In genomic region chr9:136150664-136151213, GRCh38 we compare ENCODE assay signal across 10 cellular contexts. TPM values are rescaled to one million over a fixed set of nuclear protein-coding genes. Genes with fewer than 3 reads are reported as not detected.
DNase-seq lines count a peak whose midpoint lies in the region; ATAC-seq, FAIRE-seq and TF ChIP-seq lines count a peak whose summit lies in the region.
"Not testable (repeated sequence)": the region's sequence is repeated elsewhere in the genome, so short reads cannot be mapped to it uniquely, and the experiment has no call there.
"Had no signal": no experiment of that assay in that cellular context is flagged by ENCODE, and none has a peak within 500 bp of the region (broad histone marks: within the 10 kb centered on the region; RNA-seq: fewer than 3 reads in every experiment).

No MANE protein-coding gene starts in this region.

- not testable (repeated sequence) for H3K4me3 ChIP-seq in NT2/D1 (ENCODE audit: insufficient read length, low read depth); GM12878; fibroblast of pulmonary artery (replicated peaks; ENCODE audit: low read depth, low read length); neuronal stem cell (ENCODE audit: low read length in 2 of 2)

- not testable (repeated sequence) for H3K9me3 Mint-ChIP-seq in H9

- H3K4me1 Mint-ChIP-seq in H9: peaks cover 7 to 20% of the 10 kb centered on the region in 2 experiments

- not testable (repeated sequence) for H3K79me2 ChIP-seq in H9 (ENCODE audit: insufficient read depth, low read length); GM12878 (ENCODE audit: control insufficient read depth, insufficient read depth, low read length)

- H3K9me3 ChIP-seq in H9 (ENCODE audit: control insufficient read depth, low read depth, low read length); NT2/D1 (ENCODE audit: insufficient read depth, low read length); GM12878 (replicated peaks; ENCODE audit: control insufficient read depth, insufficient read depth, low read length); neuronal stem cell (replicated peaks in 1 of 2; ENCODE audit: control insufficient read depth in 2 of 2, insufficient read depth in 1 of 2, low read depth in 1 of 2, low read length in 2 of 2): not testable (repeated sequence)

- not testable (repeated sequence) for H2BK120ac ChIP-seq in H9 (ENCODE audit: low read depth, low read length, poor library complexity, severe bottlenecking); neuronal stem cell (ENCODE audit: low read depth, low read length)

- H3K36me3 ChIP-seq in NT2/D1 (ENCODE audit: insufficient read depth, insufficient read length, low read length); GM12878 (ENCODE audit: control insufficient read depth in 2 of 2, insufficient read depth in 2 of 2, low read length in 1 of 2); neuronal stem cell (replicated peaks in 1 of 2; ENCODE audit: control insufficient read depth in 2 of 2, insufficient read depth in 2 of 2, low read length in 2 of 2): not testable (repeated sequence)

- H3K56ac ChIP-seq in H9 (ENCODE audit: insufficient read length, low read depth, low read length): not testable (repeated sequence)

- not testable (repeated sequence) for H2BK15ac ChIP-seq in H9 (ENCODE audit: low read depth, low read length); neuronal stem cell (ENCODE audit: low read length)

- H3K4me3 Mint-ChIP-seq in H9: not testable (repeated sequence)

- not testable (repeated sequence) for H3K23ac ChIP-seq in H9 (ENCODE audit: insufficient read length, low read depth, low read length); neuronal stem cell (ENCODE audit: low read depth, low read length, poor library complexity)

- CTCF ChIA-PET in GM12878 (lab: Yijun Ruan, JAX): interaction anchor here (0.5 kb wide), 1 partner anchor 1747 kb away, joined by 3 read pairs; no protein-coding TSS in a partner anchor

- not testable (repeated sequence) for H3K27me3 ChIP-seq in H9 (ENCODE audit: insufficient read depth, low read length); NT2/D1 (ENCODE audit: insufficient read depth, insufficient read length); GM12878 (replicated peaks in 1 of 2; ENCODE audit: control insufficient read depth in 2 of 2, insufficient read depth in 2 of 2, low read length in 1 of 2)
- H3K27me3 ChIP-seq in neuronal stem cell (ENCODE audit: control insufficient read depth in 3 of 3, insufficient read depth in 3 of 3, low read depth in 1 of 3, low read length in 3 of 3): peaks cover 2 to 68% (median 14%) of the 10 kb centered on the region in 3 experiments

- not testable (repeated sequence) for FAIRE-seq in GM12878 (lab: Jason Lieb, UNC)

- not testable (repeated sequence) for H4K91ac ChIP-seq in H9 (ENCODE audit: insufficient read length, low read depth, low read length); neuronal stem cell (ENCODE audit: low read depth, low read length, poor library complexity)

- not testable (repeated sequence) for H2AFZ ChIP-seq in H9 (ENCODE audit: low read length); GM12878 (ENCODE audit: control insufficient read depth, low read depth, low read length); neuronal stem cell (ENCODE audit: low read length)

- SMC1A ChIA-PET in GM12878 (lab: Charles Lee; ENCODE audit: uncharacterized antibody, unreplicated experiment): not testable (repeated sequence)

- WGBS in H9 (ENCODE audit: extremely low coverage, insufficient read length, low lambda C conversion rate): 100% methylated on average over 3 of the region's 7 CpGs
- WGBS in GM12878 (ENCODE audit: insufficient coverage, insufficient replicate concordance, low lambda C conversion rate, missing lambda C conversion rate): 32% methylated on average over 6 of the region's 7 CpGs
- 100% methylated on average over 4 of the region's 7 CpGs; no CpG with 5 or more reads in 1 of the 2 donors for WGBS in neuronal stem cell (ENCODE audit: extremely low coverage in 2 of 2, insufficient read length in 2 of 2, insufficient replicate concordance in 1 of 2), 2 donors

- in situ Hi-C loops in GM12878 (cut with MboI): not testable (repeated sequence)

- not testable (repeated sequence) for H4K5ac ChIP-seq in H9 (ENCODE audit: insufficient read length, low read depth, low read length)

- H3K4ac ChIP-seq in H9 (ENCODE audit: low read depth, low read length); neuronal stem cell (ENCODE audit: low read length): not testable (repeated sequence)

- H3K79me1 ChIP-seq in H9 (ENCODE audit: insufficient read depth, low read depth, low read length, poor library complexity, severe bottlenecking); neuronal stem cell (ENCODE audit: low read depth, low read length): not testable (repeated sequence)

- not testable (repeated sequence) for H2BK12ac ChIP-seq in H9 (ENCODE audit: insufficient read length, low read depth, low read length); neuronal stem cell (ENCODE audit: low read length)

- peaks cover 16% of the 10 kb centered on the region for H3K27me3 Mint-ChIP-seq in H9 (ENCODE audit: low read depth)

- intact Hi-C loops in GM12878 (cut with micrococcal nuclease; ENCODE audit: unreplicated experiment): not testable (repeated sequence)

- H3K9ac ChIP-seq in H9 (ENCODE audit: extremely low read depth, insufficient read length, low read length); GM12878 (ENCODE audit: control insufficient read depth, insufficient read depth, low read length); neuronal stem cell (ENCODE audit: low read depth, low read length, poor library complexity): not testable (repeated sequence)
- peak overlapping the region; percentile 33 for H3K9ac ChIP-seq in NT2/D1 (ENCODE audit: insufficient read length, low read depth)

- RAD21 ChIA-PET in GM12878 (lab: Charles Lee; ENCODE audit: unreplicated experiment): not testable (repeated sequence)

- TF ChIP-seq EP300 in GM12878 (IDR thresholded peaks at IDR 0.05; ENCODE audit: borderline replicate concordance in 1 of 2, control insufficient read depth in 1 of 2, low read depth in 2 of 2, low read length in 2 of 2): not testable (repeated sequence)

- TF ChIP-seq RAD21 in GM12878 (IDR thresholded peaks at IDR 0.05; ENCODE audit: insufficient read depth, low read depth, low read length): not testable (repeated sequence)

- not testable (repeated sequence) for H4K20me1 ChIP-seq in H9 (ENCODE audit: control insufficient read depth, insufficient read depth, insufficient read length); GM12878 (ENCODE audit: control insufficient read depth, insufficient read depth)

- not testable (repeated sequence) for ATAC-seq in GM12878

- not testable (repeated sequence) for H3K14ac ChIP-seq in H9 (ENCODE audit: insufficient read depth, low read length); neuronal stem cell (ENCODE audit: low read length)

- H3K27ac ChIP-seq in H9 (ENCODE audit: insufficient read length, low read depth, low read length); GM12878 (ENCODE audit: control insufficient read depth, insufficient read depth); neuronal stem cell (replicated peaks; ENCODE audit: low read length): not testable (repeated sequence)

- TF ChIP-seq POLR2A in GM12878 (IDR thresholded peaks at IDR 0.05; ENCODE audit: low read depth, low read length): not testable (repeated sequence)

- H2BK5ac ChIP-seq in H9 (ENCODE audit: insufficient read length, low read length); neuronal stem cell (ENCODE audit: low read length): not testable (repeated sequence)

- H3K23me2 ChIP-seq in H9 (ENCODE audit: insufficient read length, low read depth, low read length, poor library complexity, severe bottlenecking): not testable (repeated sequence)

- not testable (repeated sequence) for H3T11ph ChIP-seq in H9 (ENCODE audit: low read length)

- not testable (repeated sequence) for H4K8ac ChIP-seq in H9 (replicated peaks; ENCODE audit: insufficient read length, low read depth, low read length); neuronal stem cell (ENCODE audit: low read depth, low read length)

- not testable (repeated sequence) for BruUV-seq in GM12878 (replicated peaks; lab: Mats Ljungman, UMichigan)

- H3K18ac ChIP-seq in H9 (ENCODE audit: insufficient read length, low read depth, low read length): not testable (repeated sequence)
- H3K18ac ChIP-seq in neuronal stem cell (ENCODE audit: low read length): peak overlapping the region; percentile 31

- H2BK20ac ChIP-seq in H9 (ENCODE audit: low read depth, low read length, poor library complexity, severe bottlenecking): not testable (repeated sequence)

- not testable (repeated sequence) for TF ChIP-seq CTCF in H9 (conservative IDR thresholded peaks at IDR 0.05); GM12878 (IDR thresholded peaks at IDR 0.05 in 2 of 3, conservative IDR thresholded peaks at IDR 0.05 in 1 of 3; ENCODE audit: control insufficient read depth in 2 of 3, extremely low read depth in 1 of 3, insufficient read depth in 1 of 3, low read depth in 3 of 3, low read length in 3 of 3); fibroblast of pulmonary artery (IDR thresholded peaks at IDR 0.05; ENCODE audit: low read length, missing control alignments)

- H3K4me1 ChIP-seq in H9 (ENCODE audit: insufficient read depth, low read length); GM12878 (ENCODE audit: control insufficient read depth, insufficient read depth, low read length): not testable (repeated sequence)
- H3K4me1 ChIP-seq in NT2/D1 (ENCODE audit: insufficient read depth, insufficient read length): peaks cover 57% of the 10 kb centered on the region
- H3K4me1 ChIP-seq in neuronal stem cell (ENCODE audit: control insufficient read depth in 2 of 2, insufficient read depth in 1 of 2, low read depth in 1 of 2, low read length in 2 of 2): peaks cover 17 to 21% of the 10 kb centered on the region in 2 donors

- H2AK5ac ChIP-seq in H9 (ENCODE audit: insufficient read length, low read length); neuronal stem cell (ENCODE audit: low read depth, low read length): not testable (repeated sequence)

- peak overlapping the region; percentile 30 for H3K4me2 ChIP-seq in H9 (ENCODE audit: insufficient read depth, insufficient read length, low read length)
- not testable (repeated sequence) for H3K4me2 ChIP-seq in GM12878 (ENCODE audit: control insufficient read depth, insufficient read depth); neuronal stem cell (ENCODE audit: insufficient read depth, low read length, poor library complexity, severe bottlenecking)

- POLR2A ChIA-PET in GM12878 (lab: Charles Lee): not testable (repeated sequence)

- DNase-seq in H9; NT2/D1 (ENCODE audit: low read depth, low spot score); GM12878 (ENCODE audit: low read depth, low spot score); neuronal stem cell (ENCODE audit: low spot score): not testable (repeated sequence)
- peak; percentile 3 for DNase-seq in fibroblast of pulmonary artery (ENCODE audit: low read depth)

- H3K27ac Mint-ChIP-seq in H9: not testable (repeated sequence)

- H3K36me3 Mint-ChIP-seq in H9 (ENCODE audit: insufficient read depth in 1 of 3, low read depth in 3 of 3): not testable (repeated sequence)

RNA-seq across cellular contexts. Expression of gene TMEM250, which starts 32.1 kb away (rescaled TPM):
- total RNA-seq in H9 (2021): 48.1 and 48.3 TPM in 2 replicates
- 19.1 and 19.6 TPM in 2 replicates for total RNA-seq in GM12878 (2013; cell fraction: nucleolus; rRNA removed)
- total RNA-seq in GM12878 (2014; rRNA removed): 30.1 and 39.9 TPM in 2 replicates
- total RNA-seq in GM12878 (2014; rRNA removed; fragmentation: Illumina TruSeq; extraction: Trizol): 8.5 and 10.4 TPM in 2 replicates
- total RNA-seq in GM12878 (2021): 33.4 and 38.4 TPM in 2 replicates
- polyA plus RNA-seq in GM12878 (2011; ENCODE audit: low read depth): 3.5 TPM
- 3.5 and 6.2 TPM in 2 replicates for polyA plus RNA-seq in GM12878 (2011; rRNA removed)
- 9.3 and 16.0 TPM in 2 replicates for polyA plus RNA-seq in GM12878 (2011; cell fraction: cytosol; rRNA removed)
- polyA plus RNA-seq in GM12878 (2011; cell fraction: nucleus; rRNA removed): 22.4 and 27.6 TPM in 2 replicates
- polyA plus RNA-seq in GM12878 (2012): 9.7 and 11.4 TPM in 2 replicates
- polyA plus RNA-seq in GM12878 (2014; fragmentation: Illumina TruSeq; extraction: Trizol): 2.6 and 6.7 TPM in 2 replicates
- polyA plus RNA-seq in GM12878 (2014; fragmentation: Nextera tagmentation; extraction: Ambion mirVana): 1 to 10 TPM in 1 of 2 experiments, under 1 TPM in 1; 0.39 to 1.2 TPM
- 25.4 and 27.5 TPM in 2 replicates for polyA plus RNA-seq in GM12878 (2014; rRNA removed)
- 10 to 100 TPM in 1 of 2 experiments, 1 to 10 TPM in 1; 6.2 to 16.6 TPM for polyA plus RNA-seq in GM12878 (2016; fragmentation: Nextera tagmentation; extraction: Ambion mirVana)
- 5.5 and 13.3 TPM in 2 replicates for polyA minus RNA-seq in GM12878 (2011; rRNA and poly(A)+ RNA removed)
- polyA minus RNA-seq in GM12878 (2011; cell fraction: cytosol; rRNA and poly(A)+ RNA removed): 7.3 and 8.3 TPM in 2 replicates
- polyA minus RNA-seq in GM12878 (2011; cell fraction: nucleus; rRNA and poly(A)+ RNA removed): 12.8 and 25.1 TPM in 2 replicates
- 23.6 TPM for polyA plus RNA-seq in neuronal stem cell (2013, experiment 1 of 2)
- 22.7 TPM for polyA plus RNA-seq in neuronal stem cell (2013, experiment 2 of 2)

RNA-seq across cellular contexts. Expression of gene LHX3, which starts 54.2 kb away (rescaled TPM):
- not detected in 2 replicates for total RNA-seq in H9 (2021)
- not detected in 2 replicates for total RNA-seq in GM12878 (2013; cell fraction: nucleolus; rRNA removed)
- not detected in 2 replicates for total RNA-seq in GM12878 (2014; rRNA removed)
- not detected in 2 replicates for total RNA-seq in GM12878 (2014; rRNA removed; fragmentation: Illumina TruSeq; extraction: Trizol)
- total RNA-seq in GM12878 (2021): not detected in 2 replicates
- not detected for polyA plus RNA-seq in GM12878 (2011; ENCODE audit: low read depth)
- not detected in 2 replicates for polyA plus RNA-seq in GM12878 (2011; rRNA removed)
- polyA plus RNA-seq in GM12878 (2011; cell fraction: cytosol; rRNA removed): not detected in 2 replicates
- 0.06 TPM in 1 of 2 replicates, not detected in the other for polyA plus RNA-seq in GM12878 (2011; cell fraction: nucleus; rRNA removed)
- not detected in 2 replicates for polyA plus RNA-seq in GM12878 (2012)
- not detected in 2 replicates for polyA plus RNA-seq in GM12878 (2014; fragmentation: Illumina TruSeq; extraction: Trizol)
- not detected for polyA plus RNA-seq in GM12878 (2014; fragmentation: Nextera tagmentation; extraction: Ambion mirVana)
- not detected in 2 replicates for polyA plus RNA-seq in GM12878 (2014; rRNA removed)
- not detected for polyA plus RNA-seq in GM12878 (2016; fragmentation: Nextera tagmentation; extraction: Ambion mirVana)
- not detected in 2 replicates for polyA minus RNA-seq in GM12878 (2011; rRNA and poly(A)+ RNA removed)
- polyA minus RNA-seq in GM12878 (2011; cell fraction: cytosol; rRNA and poly(A)+ RNA removed): not detected in 2 replicates
- polyA minus RNA-seq in GM12878 (2011; cell fraction: nucleus; rRNA and poly(A)+ RNA removed): not detected in 2 replicates
- not detected for polyA plus RNA-seq in neuronal stem cell (2013, experiment 1 of 2)
- not detected for polyA plus RNA-seq in neuronal stem cell (2013, experiment 2 of 2)
- total RNA-seq: CD4-positive, alpha-beta memory T cell; Daoy had no signal
- polyA plus RNA-seq: AG04450; CD14-positive monocyte; CD4-positive, alpha-beta memory T cell; IgD-negative memory B cell had no signal

RNA-seq across cellular contexts. Expression of gene NACC2, which starts 55.6 kb away (rescaled TPM):
- 11.5 TPM in 2 replicates for total RNA-seq in H9 (2021)
- total RNA-seq in GM12878 (2013; cell fraction: nucleolus; rRNA removed): 11.9 and 13.5 TPM in 2 replicates
- total RNA-seq in GM12878 (2014; rRNA removed): 7.9 and 9.1 TPM in 2 replicates
- total RNA-seq in GM12878 (2014; rRNA removed; fragmentation: Illumina TruSeq; extraction: Trizol): 3.5 and 3.8 TPM in 2 replicates
- total RNA-seq in GM12878 (2021): 14.2 and 14.7 TPM in 2 replicates
- polyA plus RNA-seq in GM12878 (2011; ENCODE audit: low read depth): 1.1 TPM
- 3.5 and 5.4 TPM in 2 replicates for polyA plus RNA-seq in GM12878 (2011; rRNA removed)
- polyA plus RNA-seq in GM12878 (2011; cell fraction: cytosol; rRNA removed): 7.9 and 9.6 TPM in 2 replicates
- polyA plus RNA-seq in GM12878 (2011; cell fraction: nucleus; rRNA removed): 15.3 and 20.7 TPM in 2 replicates
- 3.8 and 4.4 TPM in 2 replicates for polyA plus RNA-seq in GM12878 (2012)
- 2.0 and 3.1 TPM in 2 replicates for polyA plus RNA-seq in GM12878 (2014; fragmentation: Illumina TruSeq; extraction: Trizol)
- polyA plus RNA-seq in GM12878 (2014; fragmentation: Nextera tagmentation; extraction: Ambion mirVana): 1 to 10 TPM in 1 of 2 experiments, under 1 TPM in 1; 0.66 to 1.0 TPM
- 7.5 and 9.4 TPM in 2 replicates for polyA plus RNA-seq in GM12878 (2014; rRNA removed)
- 1 to 10 TPM; 2.7 to 2.9 TPM for polyA plus RNA-seq in GM12878 (2016; fragmentation: Nextera tagmentation; extraction: Ambion mirVana)
- polyA minus RNA-seq in GM12878 (2011; rRNA and poly(A)+ RNA removed): 11.8 and 12.6 TPM in 2 replicates
- 7.3 and 9.0 TPM in 2 replicates for polyA minus RNA-seq in GM12878 (2011; cell fraction: cytosol; rRNA and poly(A)+ RNA removed)
- 3.5 and 7.1 TPM in 2 replicates for polyA minus RNA-seq in GM12878 (2011; cell fraction: nucleus; rRNA and poly(A)+ RNA removed)
- polyA plus RNA-seq in neuronal stem cell (2013, experiment 1 of 2): 4.9 TPM
- 5.0 TPM for polyA plus RNA-seq in neuronal stem cell (2013, experiment 2 of 2)
